In the genomic region with DNA sequence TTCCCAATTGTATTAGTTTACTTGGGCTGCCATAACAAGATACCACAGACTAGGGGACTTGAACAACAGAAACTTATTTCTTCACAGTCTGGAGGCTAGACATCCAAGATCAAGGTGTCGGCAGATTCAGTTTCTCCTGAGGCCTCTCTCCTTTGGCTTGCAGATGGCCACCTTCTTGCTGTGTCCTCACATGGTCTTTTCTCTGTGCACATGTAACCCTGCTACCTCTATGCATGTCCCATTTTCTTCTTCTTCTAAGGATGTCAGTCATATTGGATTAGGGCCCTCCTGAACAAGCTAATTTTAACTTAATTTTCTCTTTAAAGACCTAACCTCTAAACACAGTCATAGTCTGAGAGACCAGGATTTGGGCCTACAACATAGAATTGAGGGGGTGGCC, we compare ENCODE assay signal across 27 cellular contexts.
"Had no signal": no experiment of that assay in that cellular context is flagged by ENCODE, and none has a peak within 500 bp of the region (broad histone marks: within the 10 kb centered on the region; RNA-seq: fewer than 3 reads in every experiment).

No MANE protein-coding gene starts in this region.

- H3K36me3 ChIP-seq: stomach, suprapubic skin, thoracic aorta, thyroid gland, tibial artery, tibial nerve, transverse colon, upper lobe of left lung, upper lobe of right lung, uterus, vagina had no signal

- H3K27ac ChIP-seq: stomach, suprapubic skin, testis, thoracic aorta, tibial artery, tibial nerve, transverse colon, upper lobe of left lung, upper lobe of right lung, uterus, vagina had no signal

- H3K27me3 ChIP-seq: stomach, suprapubic skin, testis, thyroid gland, tibial artery, tibial nerve, transverse colon, upper lobe of left lung, upper lobe of right lung, uterus, vagina had no signal

- H3K4me3 ChIP-seq: stomach, suprapubic skin, testis, thoracic aorta, thyroid gland, tibial artery, tibial nerve, transverse colon, upper lobe of left lung, upper lobe of right lung, uterus, vagina had no signal

- FAIRE-seq: urothelium cell line had no signal

- ATAC-seq: stimulated activated effector memory CD8-positive, alpha-beta T cell treated with anti-CD3 and anti-CD28 coated beads, Interleukin-12 subunit alpha, Interleukin-12 subunit beta, amount 100 ng/mL, for 72 hours; stimulated activated memory B cell treated with anti-CD40 and anti-IgM and Interleukin-4, amounts not matched to agents 10 μg/mL and 1 μg/mL and 100 μg/mL, for 72 hours; stimulated activated naive B cell treated with anti-CD40 and anti-IgM and Interleukin-4, amounts not matched to agents 10 μg/mL and 1 μg/mL and 100 μg/mL, for 72 hours; stimulated activated naive CD8-positive, alpha-beta T cell treated with anti-CD3 and anti-CD28 coated beads, Interleukin-15, amount 100 ng/mL, for 72 hours; stimulated activated naive CD8-positive, alpha-beta T cell treated with anti-CD3 and anti-CD28 coated beads, Interleukin-15, Interleukin-2, amounts not matched to agents 100 U/mL and 50 U/mL, for 24 hours; upper lobe of right lung had no signal

- H3K9me3 ChIP-seq: stomach, suprapubic skin, testis, thoracic aorta, thyroid gland, tibial artery, tibial nerve, transverse colon, upper lobe of left lung, upper lobe of right lung, uterus, vagina had no signal

- H3K4me1 ChIP-seq: stomach, suprapubic skin, testis, tibial artery, tibial nerve, transverse colon, uterus, vagina had no signal

- DNase-seq: stimulated activated CD4-positive, alpha-beta T cell treated with anti-CD3 and anti-CD28 coated beads, Interleukin-2, amount 100 ng/mL, for 48 hours; stimulated activated CD4-positive, alpha-beta T cell treated with anti-CD3 and anti-CD28 coated beads, Interleukin-4, amount 100 ng/mL, for 1 hour; stimulated activated CD4-positive, alpha-beta T cell treated with anti-CD3 and anti-CD28 coated beads, Interleukin-4, amount 100 ng/mL, for 24 hours; stimulated activated CD4-positive, alpha-beta T cell treated with anti-CD3 and anti-CD28 coated beads, Interleukin-4, amount 100 ng/mL, for 4 hours; stimulated activated CD8-positive, alpha-beta memory T cell treated with anti-CD3 and anti-CD28 coated beads, Interleukin-4, amount 100 ng/mL, for 48 hours; stimulated activated naive B cell treated with anti-CD40 and anti-IgM and Interleukin-4, amounts not matched to agents 10 μg/mL and 1 μg/mL and 100 μg/mL, for 72 hours; stimulated activated naive CD4-positive, alpha-beta T cell; stimulated activated naive CD4-positive, alpha-beta T cell treated with Interleukin-2 at 50 U/mL for 16 hours; stimulated activated naive CD8-positive, alpha-beta T cell treated with anti-CD3 and anti-CD28 coated beads, Interleukin-15, amount 100 ng/mL, for 72 hours; stimulated activated naive CD8-positive, alpha-beta T cell treated with anti-CD3 and anti-CD28 coated beads, Interleukin-15, Interleukin-2, amounts not matched to agents 100 U/mL and 50 U/mL, for 24 hours; stomach; substantia nigra; testis; thyroid gland; tibial artery; transverse colon; trophoblast cell; upper lobe of left lung; upper lobe of right lung; uterus had no signal
